23 cellular contexts compared by ENCODE assay signal in genomic region chr18:44685296-44685695, GRCh38. TPM values are rescaled to one million over a fixed set of nuclear protein-coding genes. Genes with fewer than 3 reads are reported as not detected.
DNase-seq lines count a peak whose midpoint lies in the region; ATAC-seq, FAIRE-seq and TF ChIP-seq lines count a peak whose summit lies in the region.
"Had no signal": no experiment of that assay in that cellular context is flagged by ENCODE, and none has a peak within 500 bp of the region (broad histone marks: within the 10 kb centered on the region; RNA-seq: fewer than 3 reads in every experiment).

No MANE protein-coding gene starts in this region.

- H4K8ac ChIP-seq in mesenchymal stem cell (ENCODE audit: low read length): peak overlapping the region; percentile 33

- DNase-seq in WERI-Rb-1 (peak; percentile 54), mesenchymal stem cell (no peak), tibial artery (no peak), GM12891 (ENCODE audit: insufficient read length, low spot score) (no peak), Karpas-422 (no peak)
- DNase-seq: C1 segment of cervical spinal cord; CD4-positive, alpha-beta memory T cell; COR-L47; GM23248; HFFc6; IMR-90; KG1; NCI-H1092 treated with DMSO at 0.1 percent for 48 hours; NCI-H1436; NCI-H187; NCI-H2171 treated with DMSO at 0.1 percent for 48 hours; NCI-H526; SK-N-SH had no signal

- H3K9me3 ChIP-seq in Loucy (ENCODE audit: insufficient read depth, low read depth, low read length) (no peaks in the 10 kb centered on the region), WERI-Rb-1 (ENCODE audit: severe bottlenecking) (no peaks in the 10 kb centered on the region), mesenchymal stem cell (ENCODE audit: control insufficient read depth, low read length) (no peaks in the 10 kb centered on the region), tibial artery (no peaks in the 10 kb centered on the region), Karpas-422 (ENCODE audit: low read length) (no peaks in the 10 kb centered on the region)
- H3K9me3 ChIP-seq: HAP-1, SK-N-SH had no signal

- no peak for TF ChIP-seq CTCF in Loucy (conservative IDR thresholded peaks at IDR 0.05; ENCODE audit: low read length)
- no peak for TF ChIP-seq CTCF in WERI-Rb-1 (IDR thresholded peaks at IDR 0.05; ENCODE audit: low read depth, low read length)
- no peak for TF ChIP-seq CTCF in tibial artery (IDR thresholded peaks at IDR 0.05)

- peaks cover 69% of the 10 kb centered on the region for H3K4me1 ChIP-seq in Loucy (ENCODE audit: insufficient read depth, low read length, poor library complexity, severe bottlenecking)
- peaks cover 11% of the 10 kb centered on the region for H3K4me1 ChIP-seq in mesenchymal stem cell (ENCODE audit: control insufficient read depth, insufficient read depth, low read depth, low read length)
- peaks cover 0 to 70% (median 33%) of the 10 kb centered on the region in 4 donors for H3K4me1 ChIP-seq in tibial artery
- peaks cover 31% of the 10 kb centered on the region for H3K4me1 ChIP-seq in Karpas-422 (ENCODE audit: low read length)

- H2BK12ac ChIP-seq in mesenchymal stem cell (ENCODE audit: low read length in 2 of 2): no peak overlapping the region

- H2BK120ac ChIP-seq in mesenchymal stem cell (ENCODE audit: low read depth, low read length): no peak overlapping the region

- H3F3A ChIP-seq in Loucy (ENCODE audit: low read depth): no peaks in the 10 kb centered on the region

- H3K9me2 ChIP-seq in Loucy (replicated peaks; ENCODE audit: low read depth, low read length) (no peaks in the 10 kb centered on the region), Karpas-422 (replicated peaks; ENCODE audit: insufficient read depth, low read length) (no peaks in the 10 kb centered on the region)
- H3K9me2 ChIP-seq: SK-N-SH had no signal

- H3K27ac ChIP-seq in WERI-Rb-1 (no peak overlapping the region), mesenchymal stem cell (ENCODE audit: low read length, poor library complexity, severe bottlenecking) (no peak overlapping the region), tibial artery (peak overlapping the region; percentile 99 to 100), Karpas-422 (ENCODE audit: low read length) (no peak overlapping the region)
- H3K27ac ChIP-seq: GM23248 had no signal

- no peak overlapping the region for H2AK5ac ChIP-seq in mesenchymal stem cell (ENCODE audit: low read length, severe bottlenecking)

- intact Hi-C loops in tibial artery (cut with DNase I; ENCODE audit: low total_unique reads): loop anchor here (10.0 kb wide), 2 partner anchors 90 to 530 kb away; no protein-coding TSS in a partner anchor

- no peak for ATAC-seq in HG02885 (IDR thresholded peaks at IDR 0.05; ENCODE audit: poor library complexity, unreplicated experiment)

- H3K9ac ChIP-seq in Loucy (ENCODE audit: low read depth, low read length, poor library complexity, severe bottlenecking) (no peak overlapping the region), mesenchymal stem cell (ENCODE audit: low read length) (no peak overlapping the region), Karpas-422 (ENCODE audit: low read length) (no peak overlapping the region)
- H3K9ac ChIP-seq: GM23248, SK-N-SH had no signal

- WGBS in mesenchymal stem cell: 78% methylated on average over 4 of the region's 6 CpGs

- H3K4me3 ChIP-seq in Loucy (ENCODE audit: low read length, poor library complexity, severe bottlenecking) (no peak overlapping the region), WERI-Rb-1 (ENCODE audit: low read depth, low read length) (no peak overlapping the region), mesenchymal stem cell (ENCODE audit: insufficient read depth in 1 of 2, low read depth in 1 of 2, low read length in 2 of 2) (no peak overlapping the region), tibial artery (no peak overlapping the region), Karpas-422 (ENCODE audit: low read length) (no peak overlapping the region)
- H3K4me3 ChIP-seq: GM23248, HAP-1 had no signal

- H2BK15ac ChIP-seq in mesenchymal stem cell (ENCODE audit: low read depth, poor library complexity, severe bottlenecking): no peak overlapping the region

- H3K79me2 ChIP-seq in Loucy (ENCODE audit: insufficient read depth, low read length) (peaks cover 97% of the 10 kb centered on the region), Karpas-422 (ENCODE audit: low read length) (no peaks in the 10 kb centered on the region)

- peaks cover 48% of the 10 kb centered on the region for H4K20me1 ChIP-seq in Loucy (ENCODE audit: insufficient read depth, low read length, poor library complexity, severe bottlenecking)
- H4K20me1 ChIP-seq in Karpas-422 (ENCODE audit: insufficient read depth, low read depth, low read length): no peaks in the 10 kb centered on the region

- no peak overlapping the region for H3K18ac ChIP-seq in mesenchymal stem cell (ENCODE audit: low read depth in 1 of 2, low read length in 2 of 2)

- H2BK5ac ChIP-seq in mesenchymal stem cell (ENCODE audit: low read depth, low read length, poor library complexity, severe bottlenecking): no peak overlapping the region

- H3K23ac ChIP-seq in mesenchymal stem cell (ENCODE audit: low read length in 2 of 2): no peak overlapping the region

- no peak overlapping the region for H4K91ac ChIP-seq in mesenchymal stem cell (ENCODE audit: low read length)

- peaks cover 39% of the 10 kb centered on the region for H3K79me1 ChIP-seq in mesenchymal stem cell (replicated peaks; ENCODE audit: low read length, poor library complexity, severe bottlenecking)

- no peak overlapping the region for H3K4ac ChIP-seq in mesenchymal stem cell (ENCODE audit: low read depth in 1 of 2, low read length in 2 of 2)

- H2AFZ ChIP-seq in Loucy (ENCODE audit: low read length) (no peak overlapping the region), mesenchymal stem cell (ENCODE audit: low read depth, low read length) (no peak overlapping the region), Karpas-422 (ENCODE audit: low read length) (no peak overlapping the region)
- H2AFZ ChIP-seq: GM23248 had no signal

- H3K27me3 ChIP-seq in Loucy (ENCODE audit: insufficient read depth, low read length, poor library complexity, severe bottlenecking) (no peaks in the 10 kb centered on the region), WERI-Rb-1 (ENCODE audit: insufficient read depth, low read depth, severe bottlenecking) (peaks cover 4% of the 10 kb centered on the region), mesenchymal stem cell (ENCODE audit: control insufficient read depth in 1 of 2, insufficient read depth in 1 of 2, low read length in 2 of 2) (no peaks in the 10 kb centered on the region), tibial artery (no peaks in the 10 kb centered on the region), Karpas-422 (ENCODE audit: low read length) (0 out of 2 replicates have a peak, but pooled peaks cover 3% of the 10 kb centered on the region)

- no peak for TF ChIP-seq POLR2A in GM12891 (IDR thresholded peaks at IDR 0.05; ENCODE audit: low read depth, low read length)

- H3K14ac ChIP-seq in mesenchymal stem cell (ENCODE audit: low read length in 2 of 2): no peak overlapping the region

- peaks cover 4% of the 10 kb centered on the region; the same call in 1 of the 2 replicates for H3K36me3 ChIP-seq in Loucy (ENCODE audit: insufficient read depth, low read length)
- no peaks in the 10 kb centered on the region for H3K36me3 ChIP-seq in WERI-Rb-1
- H3K36me3 ChIP-seq in mesenchymal stem cell (ENCODE audit: control insufficient read depth in 1 of 2, insufficient read depth in 2 of 2, low read depth in 1 of 2, low read length in 2 of 2): no peaks in the 10 kb centered on the region
- no peaks in the 10 kb centered on the region for H3K36me3 ChIP-seq in tibial artery
- H3K36me3 ChIP-seq in Karpas-422 (ENCODE audit: insufficient read depth, low read length): no peaks in the 10 kb centered on the region
- H3K36me3 ChIP-seq: HAP-1 had no signal

- FAIRE-seq in GM12891 (lab: Jason Lieb, UNC): no peak
- FAIRE-seq: G401.6, RCC 7860 had no signal

- peak overlapping the region; percentile 91 for H3K4me2 ChIP-seq in Loucy (ENCODE audit: low read depth, low read length, poor library complexity, severe bottlenecking)
- H3K4me2 ChIP-seq in mesenchymal stem cell (ENCODE audit: low read length, poor library complexity, severe bottlenecking): no peak overlapping the region
- H3K4me2 ChIP-seq in Karpas-422 (ENCODE audit: low read depth, low read length, poor library complexity, severe bottlenecking): no peak overlapping the region
- H3K4me2 ChIP-seq: SK-N-SH had no signal

TF ChIP-seq in GM12891, 5 proteins besides CTCF, POLR2A, EP300 and RAD21:
- no peak for TF ChIP-seq TAF1 (IDR thresholded peaks at IDR 0.05; ENCODE audit: low read depth, low read length)
- TF ChIP-seq PAX5 (IDR thresholded peaks at IDR 0.05; ENCODE audit: insufficient read depth, low read length, severe bottlenecking): no peak
- TF ChIP-seq SPI1 (IDR thresholded peaks at IDR 0.05; ENCODE audit: low read depth, low read length): no peak
- no peak for TF ChIP-seq POU2F2 (IDR thresholded peaks at IDR 0.05; ENCODE audit: low read depth, low read length)
- TF ChIP-seq POLR2AphosphoS5 (IDR thresholded peaks at IDR 0.05; ENCODE audit: low read depth, low read length): no peak

RNA-seq across cellular contexts. Expression of gene SETBP1, which starts 4.6 kb away (rescaled TPM):
- 4.5 TPM for polyA plus RNA-seq in mesenchymal stem cell (2013, experiment 1 of 2)
- 4.5 TPM for polyA plus RNA-seq in mesenchymal stem cell (2013, experiment 2 of 2)
- 3.4 TPM for polyA plus RNA-seq in GM12891 (2012; ENCODE audit: low read depth, missing spikeins)
- total RNA-seq in Karpas-422 (2014; rRNA removed; shearing (Covaris generic); ENCODE audit: low replicate concordance): 3.4 and 5.4 TPM in 2 replicates

Comparison
In these comparisons a context has a peak if more than half of its experiments do, and no peak if none do; other contexts are left out.
1. H3K27ac ChIP-seq: peak in tibial artery (2 of 2); none in WERI-Rb-1 (single experiment), mesenchymal stem cell (single experiment) and Karpas-422 (single experiment).